Comparison of ENCODE assay signal across 15 cellular contexts in genomic region chr10:126229701-126230100, GRCh38.
DNase-seq lines count a peak whose midpoint lies in the region; FAIRE-seq and TF ChIP-seq lines count a peak whose summit lies in the region.
"Had no signal": no experiment of that assay in that cellular context is flagged by ENCODE, and none has a peak within 500 bp of the region (broad histone marks: within the 10 kb centered on the region; RNA-seq: fewer than 3 reads in every experiment).

No MANE protein-coding gene starts in this region.

- peaks cover 17% of the 10 kb centered on the region for H3K4me1 Mint-ChIP-seq in astrocyte (ENCODE audit: low read depth, unreplicated experiment)
- H3K4me1 Mint-ChIP-seq: CD8-positive, alpha-beta memory T cell had no signal

- no peaks in the 10 kb centered on the region for H3K36me3 ChIP-seq in BLaER1 treated with 17β-estradiol and CSF1 and Interleukin-3, amounts not matched to agents 10 nM and 100 nM
- peaks cover 3% of the 10 kb centered on the region for H3K36me3 ChIP-seq in astrocyte (ENCODE audit: insufficient read depth, low read length)
- H3K36me3 ChIP-seq in osteoblast (ENCODE audit: insufficient read depth, low read length) = peaks cover 13% of the 10 kb centered on the region
- no peaks in the 10 kb centered on the region for H3K36me3 ChIP-seq in thyroid gland

- peaks cover 7 to 23% (median 15%) of the 10 kb centered on the region in 10 experiments for H3K4me1 ChIP-seq in BLaER1 treated with 17β-estradiol and CSF1 and Interleukin-3, amounts not matched to agents 10 nM and 100 nM
- H3K4me1 ChIP-seq in astrocyte (ENCODE audit: insufficient read depth, low read length) = peaks cover 22% of the 10 kb centered on the region
- H3K4me1 ChIP-seq in osteoblast (ENCODE audit: insufficient read depth, low read length) = peaks cover 36% of the 10 kb centered on the region
- no peaks in the 10 kb centered on the region for H3K4me1 ChIP-seq in thyroid gland
- H3K4me1 ChIP-seq: Caco-2 had no signal

- H3K27me3 Mint-ChIP-seq in astrocyte (ENCODE audit: low read depth, unreplicated experiment) = no peaks in the 10 kb centered on the region

- H4K20me1 ChIP-seq in BLaER1 treated with 17β-estradiol and CSF1 and Interleukin-3, amounts not matched to agents 10 nM and 100 nM = no peaks in the 10 kb centered on the region
- no peaks in the 10 kb centered on the region for H4K20me1 ChIP-seq in astrocyte (ENCODE audit: insufficient read depth, low read length)
- H4K20me1 ChIP-seq in osteoblast (ENCODE audit: insufficient read depth, low read length) = no peaks in the 10 kb centered on the region

- no peak for DNase-seq in astrocyte (ENCODE audit: low read depth)
- no peak for DNase-seq in osteoblast (ENCODE audit: insufficient read length, low spot score, missing footprints)
- DNase-seq in thyroid gland = peak; percentile 51 to 53
- DNase-seq in HPDE6-E6E7 (ENCODE audit: extremely low spot score) = no peak
- no peak for DNase-seq in NCI-H2081 (lab: John Stamatoyannopoulos, UW)
- DNase-seq: Caco-2; CD8-positive, alpha-beta memory T cell; GDM1; H9 had no signal

- WGBS in thyroid gland, 2 donors = 56 to 57% methylated on average over 7 of the region's 7 CpGs

- H2AFZ ChIP-seq in astrocyte (ENCODE audit: low read depth, low read length) = no peak overlapping the region
- H2AFZ ChIP-seq in osteoblast (ENCODE audit: low read length) = no peak overlapping the region

- peaks cover 77% of the 10 kb centered on the region for H3K79me2 ChIP-seq in astrocyte (ENCODE audit: insufficient read depth, low read length)
- H3K79me2 ChIP-seq in osteoblast (ENCODE audit: insufficient read depth, low read length) = peaks cover 59% of the 10 kb centered on the region

- H3K4me3 Mint-ChIP-seq in astrocyte (ENCODE audit: unreplicated experiment) = no peak overlapping the region
- H3K4me3 Mint-ChIP-seq: CD8-positive, alpha-beta memory T cell; GM23338; H9 had no signal

- H3K27ac ChIP-seq in BLaER1 treated with 17β-estradiol and CSF1 and Interleukin-3, amounts not matched to agents 10 nM and 100 nM = no peak overlapping the region
- H3K27ac ChIP-seq in astrocyte (ENCODE audit: low read depth, low read length) (no peak overlapping the region), osteoblast (ENCODE audit: low read depth, low read length) (peak overlapping the region; percentile 42), thyroid gland (no peak overlapping the region)
- H3K27ac ChIP-seq: A549 had no signal

- no peaks in the 10 kb centered on the region; a peak in 1 of 22 replicates for H3K9me3 ChIP-seq in BLaER1 treated with 17β-estradiol and CSF1 and Interleukin-3, amounts not matched to agents 10 nM and 100 nM (replicated peaks in 1 of 11)
- H3K9me3 ChIP-seq in astrocyte (ENCODE audit: insufficient read depth, low read depth, low read length) (no peaks in the 10 kb centered on the region), osteoblast (ENCODE audit: low read depth, low read length) (no peaks in the 10 kb centered on the region), thyroid gland (no peaks in the 10 kb centered on the region)
- H3K9me3 ChIP-seq: A549, Caco-2 had no signal

- TF ChIP-seq POLR2A in thyroid gland (IDR thresholded peaks at IDR 0.05) = no peak

- H3K4me2 ChIP-seq in BLaER1 treated with 17β-estradiol and CSF1 and Interleukin-3, amounts not matched to agents 10 nM and 100 nM = peak overlapping the region in 8 of 11 experiments; percentile 4 to 72 (median 33); a peak in 10 of 22 replicates
- H3K4me2 ChIP-seq in astrocyte (ENCODE audit: low read length) (no peak overlapping the region), osteoblast (ENCODE audit: insufficient read depth, low read length) (no peak overlapping the region)
- H3K4me2 ChIP-seq: A549, GM23338 had no signal

- TF ChIP-seq CTCF in astrocyte (IDR thresholded peaks at IDR 0.05; ENCODE audit: insufficient read depth, low read depth, low read length) (no peak), osteoblast (IDR thresholded peaks at IDR 0.05; ENCODE audit: extremely low read depth, low read depth, low read length) (no peak), thyroid gland (IDR thresholded peaks at IDR 0.05) (no peak)

- no peak for FAIRE-seq in astrocyte (lab: Jason Lieb, UNC)
- FAIRE-seq: A549, GM12892, HepG2, HTR-8/SVneo had no signal

- intact Hi-C loops in thyroid gland (cut with DNase I) = no loop called here

- H3K36me3 Mint-ChIP-seq in astrocyte (ENCODE audit: low read depth, unreplicated experiment) = peaks cover 12% of the 10 kb centered on the region

- no peak overlapping the region for H3K4me3 ChIP-seq in BLaER1 treated with 17β-estradiol and CSF1 and Interleukin-3, amounts not matched to agents 10 nM and 100 nM
- H3K4me3 ChIP-seq in astrocyte (ENCODE audit: insufficient read depth, low read depth, low read length) = no peak overlapping the region
- no peak overlapping the region for H3K4me3 ChIP-seq in osteoblast (ENCODE audit: insufficient read depth, low read length)
- H3K4me3 ChIP-seq in thyroid gland (replicated peaks in 1 of 3) = no peak overlapping the region
- H3K4me3 ChIP-seq: A549, GM23338 had no signal

- H3K9me3 Mint-ChIP-seq in astrocyte (ENCODE audit: unreplicated experiment) = peaks cover 1% of the 10 kb centered on the region
- H3K9me3 Mint-ChIP-seq: GM23338, H9 had no signal

- H3K27me3 ChIP-seq in BLaER1 treated with 17β-estradiol and CSF1 and Interleukin-3, amounts not matched to agents 10 nM and 100 nM = no peaks in the 10 kb centered on the region
- H3K27me3 ChIP-seq in astrocyte (ENCODE audit: insufficient read depth, low read length) (no peaks in the 10 kb centered on the region), osteoblast (ENCODE audit: insufficient read depth, low read length) (no peaks in the 10 kb centered on the region), thyroid gland (no peaks in the 10 kb centered on the region)

- H3K27ac Mint-ChIP-seq in astrocyte (ENCODE audit: unreplicated experiment) = peak overlapping the region; percentile 28
- H3K27ac Mint-ChIP-seq: GM23338, H9 had no signal

- H3K9ac ChIP-seq in BLaER1 treated with 17β-estradiol and CSF1 and Interleukin-3, amounts not matched to agents 10 nM and 100 nM = no peak overlapping the region
- H3K9ac ChIP-seq in astrocyte (ENCODE audit: low read length) = no peak overlapping the region

Comparison
In these comparisons a context has a peak if more than half of its experiments do, and no peak if none do; other contexts are left out.
1. H3K4me2 ChIP-seq: peak in BLaER1 treated with 17β-estradiol and CSF1 and Interleukin-3, amounts not matched to agents 10 nM and 100 nM (8 of 11); none in astrocyte (single experiment) and osteoblast (single experiment).
2. DNase-seq: peak in thyroid gland (2 of 2); none in astrocyte (single experiment), osteoblast (single experiment), HPDE6-E6E7 (single experiment) and NCI-H2081 (0 of 2).